Comparison of ENCODE assay signal across 13 cellular contexts in genomic region chr1:36115200-36115669, GRCh38. TPM values are rescaled to one million over a fixed set of nuclear protein-coding genes. Genes with fewer than 3 reads are reported as not detected.
DNase-seq lines count a peak whose midpoint lies in the region; ATAC-seq and TF ChIP-seq lines count a peak whose summit lies in the region.
"Had no signal": no experiment of that assay in that cellular context is flagged by ENCODE, and none has a peak within 500 bp of the region (broad histone marks: within the 10 kb centered on the region; RNA-seq: fewer than 3 reads in every experiment).

No MANE protein-coding gene starts in this region.

- no peak for ATAC-seq in GM19397 (IDR thresholded peaks at IDR 0.05; ENCODE audit: unreplicated experiment)

- no peaks in the 10 kb centered on the region for H3K36me3 ChIP-seq in prostate gland

- POLR2A ChIA-PET in RWPE1 (lab: Yijun Ruan, JAX; ENCODE audit: low non-redundant PET) = no interaction called here

- no peak for DNase-seq in CD14-positive monocyte (ENCODE audit: low spot score)
- DNase-seq in RWPE1 (ENCODE audit: low spot score) = no peak
- peak; percentile 89 for DNase-seq in fibroblast of peridontal ligament (ENCODE audit: extremely low read depth)
- no peak for DNase-seq in prostate gland (ENCODE audit: low spot score)
- DNase-seq in mucosa of gallbladder (ENCODE audit: low spot score) = no peak
- DNase-seq in stimulated activated CD4-positive, alpha-beta T cell treated with anti-CD3 and anti-CD28 coated beads, Interleukin-15, amount 100 ng/mL, for 24 hours = no peak
- no peak for DNase-seq in NCI-H524 treated with DMSO at 0.1 percent for 48 hours (lab: John Stamatoyannopoulos, UW)
- DNase-seq: activated B cell treated with CpG ODN at 0.5 μM for 24 hours, glutamatergic neuron had no signal

- no peaks in the 10 kb centered on the region for H3K9me3 ChIP-seq in prostate gland

- H3K27ac ChIP-seq in RWPE1 (peak overlapping the region; percentile 53), prostate gland (peak overlapping the region; percentile 46 to 57)
- H3K27ac ChIP-seq: PC-9 had no signal

- no peak for TF ChIP-seq POLR2A in prostate gland (IDR thresholded peaks at IDR 0.05)

- WGBS in prostate gland = 35% methylated on average over 18 of the region's 18 CpGs

- peaks cover 0 to 2% (median 0%) of the 10 kb centered on the region in 7 donors for H3K9me3 Mint-ChIP-seq in CD14-positive monocyte
- H3K9me3 Mint-ChIP-seq: activated B cell treated with CpG ODN at 0.5 μM for 24 hours, nephron had no signal

- no peak overlapping the region for H3K4me3 Mint-ChIP-seq in CD14-positive monocyte
- H3K4me3 Mint-ChIP-seq: activated B cell treated with CpG ODN at 0.5 μM for 24 hours; activated naive CD8-positive, alpha-beta T cell; nephron had no signal

- H3K4me1 ChIP-seq in prostate gland (replicated peaks) = no peaks in the 10 kb centered on the region

- peak overlapping the region in 4 of 7 donors; percentile 24 to 78 (median 58) for H3K27ac Mint-ChIP-seq in CD14-positive monocyte
- H3K27ac Mint-ChIP-seq: activated B cell treated with CpG ODN at 0.5 μM for 24 hours; activated naive CD8-positive, alpha-beta T cell had no signal

- H3K27me3 ChIP-seq in prostate gland (replicated peaks; ENCODE audit: insufficient read depth) = no peaks in the 10 kb centered on the region

- H3K4me1 Mint-ChIP-seq in CD14-positive monocyte = peaks cover 39% of the 10 kb centered on the region
- H3K4me1 Mint-ChIP-seq: activated B cell treated with CpG ODN at 0.5 μM for 24 hours had no signal

- CTCF ChIA-PET in RWPE1 (lab: Yijun Ruan, JAX) = interaction anchor here (1.4 kb wide), 1 partner anchor 15 kb away, joined by 4 read pairs; no protein-coding TSS in a partner anchor

- H3K36me3 Mint-ChIP-seq in CD14-positive monocyte = peaks cover 31 to 32% of the 10 kb centered on the region in 2 donors
- H3K36me3 Mint-ChIP-seq: activated naive CD8-positive, alpha-beta T cell had no signal

- TF ChIP-seq CTCF in CD14-positive monocyte (IDR thresholded peaks at IDR 0.05) = no peak
- no peak for TF ChIP-seq CTCF in RWPE1 (conservative IDR thresholded peaks at IDR 0.05; ENCODE audit: low read depth)
- no peak for TF ChIP-seq CTCF in prostate gland (IDR thresholded peaks at IDR 0.05)

- intact Hi-C loops in CD14-positive monocyte (cut with micrococcal nuclease) (no loop called here), prostate gland (cut with DNase I) (no loop called here)

- H3K27me3 Mint-ChIP-seq in CD14-positive monocyte (ENCODE audit: low read depth in 3 of 3) = peaks cover 0 to 3% (median 2%) of the 10 kb centered on the region in 3 donors
- H3K27me3 Mint-ChIP-seq: activated B cell treated with CpG ODN at 0.5 μM for 24 hours; activated naive CD8-positive, alpha-beta T cell had no signal

- no peak overlapping the region for H3K4me3 ChIP-seq in prostate gland
- H3K4me3 ChIP-seq: PC-9 had no signal

RNA-seq across cellular contexts. Expression of gene COL8A2, which starts 9.8 kb away (rescaled TPM):
- polyA plus RNA-seq in CD14-positive monocyte = 1 to 10 TPM in 1 of 2 donors, under 1 TPM in 1; 0.90 to 1.6 TPM
- 10 to 100 TPM in 1 of 2 donors, 1 to 10 TPM in 1; 7.9 to 10.7 TPM for total RNA-seq in prostate gland
- 10.8 TPM for total RNA-seq in mucosa of gallbladder

RNA-seq across cellular contexts. Expression of gene ADPRS, which starts 26.5 kb away (rescaled TPM):
- polyA plus RNA-seq in CD14-positive monocyte = 10 to 100 TPM; 21.9 to 30.6 TPM
- 10 to 100 TPM; 50.7 to 70.0 TPM for total RNA-seq in prostate gland
- total RNA-seq in mucosa of gallbladder = 28.9 TPM

RNA-seq across cellular contexts. Expression of gene TEKT2, which starts 31.3 kb away (rescaled TPM):
- not detected for polyA plus RNA-seq in CD14-positive monocyte
- total RNA-seq in prostate gland (1 to 10 TPM in 1 of 2 donors, under 1 TPM in 1; 0.77 to 6.0 TPM), mucosa of gallbladder (0.75 TPM)
- total RNA-seq: activated B cell treated with CpG ODN at 0.5 μM for 24 hours had no signal

RNA-seq across cellular contexts. Expression of gene TRAPPC3, which starts 34.1 kb away (rescaled TPM):
- polyA plus RNA-seq in CD14-positive monocyte = 100 to 1,000 TPM; 125 to 136 TPM
- total RNA-seq in prostate gland (10 to 100 TPM; 90.0 to 92.5 TPM), mucosa of gallbladder (57.7 TPM)

RNA-seq across cellular contexts. Expression of gene MAP7D1, which starts 40.7 kb away (rescaled TPM):
- polyA plus RNA-seq in CD14-positive monocyte = 10 to 100 TPM; 12.3 to 13.6 TPM
- 100 to 1,000 TPM in 1 of 2 donors, 10 to 100 TPM in 1; 97.3 to 132 TPM for total RNA-seq in prostate gland
- 123 TPM for total RNA-seq in mucosa of gallbladder
